In the genomic region with DNA sequence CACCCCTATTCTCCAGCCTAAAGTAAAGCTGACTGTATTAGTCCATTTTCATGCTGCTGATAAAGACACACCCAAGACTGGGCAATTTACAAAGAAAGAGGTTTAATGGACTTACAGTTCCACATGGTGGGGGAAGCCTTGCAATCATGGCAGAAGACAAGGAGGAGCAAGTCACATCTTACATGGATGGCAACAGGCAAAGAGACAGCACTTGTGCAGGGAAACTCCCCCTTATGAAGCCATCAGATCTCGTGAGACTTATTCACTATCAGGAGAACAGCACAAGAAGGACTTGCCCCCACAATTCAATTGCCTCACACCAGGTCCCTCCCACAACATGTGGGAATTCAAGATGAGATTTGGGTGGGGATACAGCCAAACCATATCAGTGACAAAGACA, we compare ENCODE assay signal across 11 cellular contexts. TPM values are rescaled to one million over a fixed set of nuclear protein-coding genes. Genes with fewer than 3 reads are reported as not detected.
"Had no signal": no experiment of that assay in that cellular context is flagged by ENCODE, and none has a peak within 500 bp of the region (broad histone marks: within the 10 kb centered on the region; RNA-seq: fewer than 3 reads in every experiment).

No MANE protein-coding gene starts in this region.

RNA-seq across cellular contexts. Expression of gene FOXF2, which starts 19.7 kb away (rescaled TPM):
- total RNA-seq: OCI-LY7, PC-3, PC-9, T-cell had no signal
- polyA plus RNA-seq: SK-N-SH had no signal

RNA-seq across cellular contexts. Expression of gene FOXQ1, which starts 57.8 kb away (rescaled TPM):
- total RNA-seq: OCI-LY7, Peyer's patch, Right ventricle myocardium inferior, Right ventricle myocardium superior, RPMI7951, SJCRH30, SK-MEL-5 had no signal
- polyA plus RNA-seq: SK-N-SH had no signal
